ENCODE assay signal across 21 cellular contexts in the genomic region with DNA sequence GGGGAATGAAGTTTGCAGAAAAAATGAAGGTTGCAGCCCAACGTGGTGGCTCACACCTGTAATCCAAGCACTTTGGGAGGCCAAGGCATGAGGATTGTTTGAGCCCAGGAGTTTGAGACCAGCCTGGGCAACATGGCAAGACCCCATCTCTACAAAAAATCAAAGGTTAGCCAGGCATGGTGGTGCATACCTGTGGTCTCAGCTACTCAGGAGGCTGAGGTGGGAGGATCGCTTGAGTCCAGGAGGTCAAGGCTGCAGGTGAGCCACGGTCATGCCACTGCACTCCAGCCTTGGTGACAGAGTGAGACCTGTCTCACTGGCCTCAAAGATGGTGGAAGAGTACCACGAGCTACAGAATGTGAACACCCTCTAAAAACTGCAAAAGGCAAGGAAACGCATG. TPM values are rescaled to one million over a fixed set of nuclear protein-coding genes. Genes with fewer than 3 reads are reported as not detected.
"Had no signal": no experiment of that assay in that cellular context is flagged by ENCODE, and none has a peak within 500 bp of the region (broad histone marks: within the 10 kb centered on the region; RNA-seq: fewer than 3 reads in every experiment).

No MANE protein-coding gene starts in this region.

RNA-seq across cellular contexts. Expression of gene CPN1, which starts 5.0 kb away (rescaled TPM):
- total RNA-seq: activated naive CD4-positive, alpha-beta T cell treated with anti-CD3 and anti-CD28 coated beads for 36 hours; activated naive CD4-positive, alpha-beta T cell treated with anti-CD3 and anti-CD28 coated beads, Interleukin-2, amount 50 U/mL, for 72 hours; activated naive CD8-positive, alpha-beta T cell treated with anti-CD3 and anti-CD28 coated beads for 36 hours; activated naive CD8-positive, alpha-beta T cell treated with anti-CD3 and anti-CD28 coated beads, Interleukin-2, amount 10 ng/mL, durations not matched to agents 7 days and 5 days; activated T-cell treated with anti-CD3 and anti-CD28 coated beads, Interleukin-2, amount 50 U/mL, for 4 hours; activated T-cell treated with anti-CD3 and anti-CD28 coated beads, Interleukin-2, amount 50 U/mL, for 72 hours; activated T-helper 1 cell treated with anti-CD3 and anti-CD28 coated beads, Interleukin-12 subunit alpha, Interleukin-12 subunit beta, Interleukin-2, Interleukin-4 antibody, amounts not matched to agents 30 ng/mL and 10 ng/mL and 1 ng/mL, durations not matched to agents 14 hours and 24 hours and 36 hours; activated T-helper 17 cell treated with anti-CD3 and anti-CD28 coated beads, Interleukin-2, amount 50 U/mL, for 72 hours; activated T-helper 2 cell treated with anti-CD3 and anti-CD28 coated beads, Interferon-gamma antibody, Interleukin-2, Interleukin-4, amounts not matched to agents 10 μg/mL and 5 μg/mL and 100 μg/mL, durations not matched to agents 14 hours and 24 hours and 36 hours; adrenal gland; aorta; ascending aorta; astrocyte; body of pancreas; breast epithelium; bronchial epithelial cell; cardiac muscle cell; cardiac septum; cerebellum; chondrocyte had no signal
- polyA plus RNA-seq: adipose tissue, adrenal gland, aorta, cardiac muscle cell had no signal
